ENCODE assay signal across 11 cellular contexts in the genomic region with DNA sequence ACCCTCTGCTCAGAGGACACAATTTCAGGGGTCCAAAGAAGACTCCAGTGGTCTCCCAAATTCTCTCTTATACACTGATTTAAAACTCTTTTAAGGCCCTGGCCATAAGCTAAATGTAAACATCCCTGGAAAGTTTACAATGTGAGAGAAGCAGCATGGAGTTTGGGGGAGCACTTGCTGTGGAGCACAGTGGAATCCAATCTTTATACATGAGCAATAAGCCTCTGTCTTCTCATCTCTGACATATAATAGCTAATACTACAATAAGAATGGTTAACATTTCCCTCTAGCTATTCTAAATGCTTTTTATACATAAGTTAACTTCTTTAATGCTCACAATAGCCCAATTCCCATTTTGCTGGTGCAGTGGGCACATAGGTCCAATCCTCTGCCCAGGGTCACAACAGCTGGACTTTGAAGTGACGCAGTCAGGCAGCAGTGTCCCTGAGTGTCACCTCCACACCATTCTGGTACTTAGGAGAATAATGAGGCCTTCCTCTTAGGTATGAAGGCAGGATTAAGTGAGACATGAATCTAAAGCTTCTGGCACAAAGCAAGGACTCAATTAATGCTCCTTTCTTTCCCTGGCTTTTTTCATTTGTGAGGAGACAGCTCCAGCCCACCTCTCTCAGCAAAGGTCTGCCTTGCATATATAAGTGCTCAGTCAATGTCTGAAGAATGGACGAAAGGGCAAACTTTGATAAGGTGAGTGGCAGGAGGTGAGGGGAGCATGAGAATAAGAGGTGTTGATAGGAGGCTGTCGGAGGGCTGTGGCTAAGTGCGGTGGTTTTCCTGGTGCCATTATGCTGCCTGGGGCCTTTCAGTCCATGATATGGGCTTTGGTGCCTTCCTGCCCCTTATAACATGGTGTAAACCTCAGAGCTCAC. TPM values are rescaled to one million over a fixed set of nuclear protein-coding genes. Genes with fewer than 3 reads are reported as not detected.
DNase-seq lines count a peak whose midpoint lies in the region; ATAC-seq and TF ChIP-seq lines count a peak whose summit lies in the region.
"Had no signal": no experiment of that assay in that cellular context is flagged by ENCODE, and none has a peak within 500 bp of the region (broad histone marks: within the 10 kb centered on the region; RNA-seq: fewer than 3 reads in every experiment).

No MANE protein-coding gene starts in this region.

- intact Hi-C loops in activated T-helper 2 cell treated with anti-CD3 and anti-CD28 coated beads, Interferon-gamma antibody, Interleukin-2, Interleukin-4, amounts not matched to agents 10 μg/mL and 5 μg/mL and 100 μg/mL, durations not matched to agents 14 hours and 24 hours and 36 hours (cut with micrococcal nuclease) = loop anchor here (10.0 kb wide), 1 partner anchor 159 kb away; no protein-coding TSS in a partner anchor
- intact Hi-C loops in ovary (cut with DNase I) = loop anchor here (5.0 to 10.0 kb wide), 8 partner anchors 46 to 1089 kb away; no protein-coding TSS in a partner anchor

- H3K9me3 Mint-ChIP-seq in activated naive CD8-positive, alpha-beta T cell treated with anti-CD3 and anti-CD28 coated beads, Interleukin-2, amount 10 ng/mL, durations not matched to agents 7 days and 5 days = no peaks in the 10 kb centered on the region
- H3K9me3 Mint-ChIP-seq in activated naive CD8-positive, alpha-beta T cell treated with anti-CD3 and anti-CD28 coated beads, Interleukin-2, amount 50 U/mL, for 24 hours = no peaks in the 10 kb centered on the region
- no peaks in the 10 kb centered on the region for H3K9me3 Mint-ChIP-seq in activated T-helper 2 cell treated with anti-CD3 and anti-CD28 coated beads, Interferon-gamma antibody, Interleukin-2, Interleukin-4, amounts not matched to agents 10 μg/mL and 5 μg/mL and 100 μg/mL, durations not matched to agents 14 hours and 24 hours and 36 hours

- H3K23ac ChIP-seq in mesendoderm (ENCODE audit: low read length) = no peak overlapping the region

- WGBS in mesendoderm (ENCODE audit: extremely low coverage, insufficient coverage, low lambda C conversion rate) = no CpG with 5 or more reads among the region's 4 CpGs
- WGBS in tibial nerve, 2 donors = 81 to 85% methylated on average over 4 of the region's 4 CpGs
- 82 to 83% (median 83%) methylated on average over 4 of the region's 4 CpGs for WGBS in ovary, 3 donors

- peak overlapping the region; percentile 75 for H3K27ac Mint-ChIP-seq in activated naive CD8-positive, alpha-beta T cell treated with anti-CD3 and anti-CD28 coated beads, Interleukin-2, amount 10 ng/mL, durations not matched to agents 7 days and 5 days
- H3K27ac Mint-ChIP-seq in activated naive CD8-positive, alpha-beta T cell treated with anti-CD3 and anti-CD28 coated beads, Interleukin-2, amount 50 U/mL, for 24 hours = no peak overlapping the region
- H3K27ac Mint-ChIP-seq in activated T-helper 2 cell treated with anti-CD3 and anti-CD28 coated beads, Interferon-gamma antibody, Interleukin-2, Interleukin-4, amounts not matched to agents 10 μg/mL and 5 μg/mL and 100 μg/mL, durations not matched to agents 14 hours and 24 hours and 36 hours = peak overlapping the region; percentile 79

- H3K9me3 ChIP-seq in tibial nerve (no peaks in the 10 kb centered on the region), ovary (no peaks in the 10 kb centered on the region)

- no peak overlapping the region for H2AK5ac ChIP-seq in mesendoderm (ENCODE audit: low read length)

- DNase-seq in activated naive CD8-positive, alpha-beta T cell treated with anti-CD3 and anti-CD28 coated beads, Interleukin-2, amount 10 ng/mL, durations not matched to agents 7 days and 5 days = no peak
- no peak for DNase-seq in activated naive CD8-positive, alpha-beta T cell treated with anti-CD3 and anti-CD28 coated beads, Interleukin-2, amount 50 U/mL, for 24 hours
- no peak for DNase-seq in activated T-helper 2 cell treated with anti-CD3 and anti-CD28 coated beads, Interferon-gamma antibody, Interleukin-2, Interleukin-4, amounts not matched to agents 10 μg/mL and 5 μg/mL and 100 μg/mL, durations not matched to agents 14 hours and 24 hours and 36 hours (ENCODE audit: low spot score)
- DNase-seq in mesendoderm (no peak), tibial nerve (ENCODE audit: low spot score in 2 of 2) (no peak), SK-N-DZ (ENCODE audit: low spot score) (no peak), ovary (no peak)
- DNase-seq in NK-92 treated with Interleukin-12 subunit alpha and Interleukin-12 subunit beta, amount 100 ng/mL, for 24 hours (lab: John Stamatoyannopoulos, UW) = no peak
- DNase-seq: activated T-cell treated with anti-CD3 and anti-CD28 coated beads, Interleukin-2, amount 50 U/mL, for 48 hours; brain microvascular endothelial cell; SHP77 treated with DMSO at 0.1 percent for 48 hours had no signal

- H3K56ac ChIP-seq in mesendoderm (ENCODE audit: low read length) = peak overlapping the region; percentile 44

- no peak overlapping the region for H3K27ac ChIP-seq in mesendoderm (ENCODE audit: low read depth, low read length)
- peak overlapping the region in 3 of 4 donors; percentile 64 to 90 (median 84) for H3K27ac ChIP-seq in tibial nerve
- H3K27ac ChIP-seq in ovary = no peak overlapping the region
- H3K27ac ChIP-seq: brain microvascular endothelial cell had no signal

- TF ChIP-seq CTCF in tibial nerve (IDR thresholded peaks at IDR 0.05) (no peak), ovary (IDR thresholded peaks at IDR 0.05) (no peak)

- H3K4me3 ChIP-seq in mesendoderm (ENCODE audit: low read length) = no peak overlapping the region
- no peak overlapping the region for H3K4me3 ChIP-seq in tibial nerve
- H3K4me3 ChIP-seq in ovary = no peak overlapping the region

- H3K4me2 ChIP-seq in mesendoderm (ENCODE audit: low read length) = no peak overlapping the region

- POLR2A ChIA-PET in activated naive CD8-positive, alpha-beta T cell treated with anti-CD3 and anti-CD28 coated beads, Interleukin-2, amount 10 ng/mL, durations not matched to agents 7 days and 5 days (lab: Charles Lee) = interaction anchor here (0.8 to 2.8 kb wide), 3 partner anchors 45 to 490 kb away, joined by 3 to 11 read pairs (median 3); no protein-coding TSS in a partner anchor

- no peaks in the 10 kb centered on the region for H3K36me3 ChIP-seq in mesendoderm (ENCODE audit: control insufficient read depth, insufficient read depth, low read length)
- H3K36me3 ChIP-seq in tibial nerve = peaks cover 0 to 4% (median 0%) of the 10 kb centered on the region in 3 donors
- H3K36me3 ChIP-seq in ovary = no peaks in the 10 kb centered on the region
- H3K36me3 ChIP-seq: brain microvascular endothelial cell had no signal

- H3K4me1 Mint-ChIP-seq in activated naive CD8-positive, alpha-beta T cell treated with anti-CD3 and anti-CD28 coated beads, Interleukin-2, amount 10 ng/mL, durations not matched to agents 7 days and 5 days = peaks cover 72% of the 10 kb centered on the region
- peaks cover 74% of the 10 kb centered on the region for H3K4me1 Mint-ChIP-seq in activated naive CD8-positive, alpha-beta T cell treated with anti-CD3 and anti-CD28 coated beads, Interleukin-2, amount 50 U/mL, for 24 hours
- peaks cover 82% of the 10 kb centered on the region for H3K4me1 Mint-ChIP-seq in activated T-helper 2 cell treated with anti-CD3 and anti-CD28 coated beads, Interferon-gamma antibody, Interleukin-2, Interleukin-4, amounts not matched to agents 10 μg/mL and 5 μg/mL and 100 μg/mL, durations not matched to agents 14 hours and 24 hours and 36 hours (ENCODE audit: low read depth)

- no peak for ATAC-seq in activated naive CD8-positive, alpha-beta T cell treated with anti-CD3 and anti-CD28 coated beads, Interleukin-2, amount 10 ng/mL, durations not matched to agents 7 days and 5 days (ENCODE audit: low read depth)
- no peak for ATAC-seq in activated naive CD8-positive, alpha-beta T cell treated with anti-CD3 and anti-CD28 coated beads, Interleukin-2, amount 50 U/mL, for 24 hours

- H2BK15ac ChIP-seq in mesendoderm (replicated peaks; ENCODE audit: low read depth) = no peak overlapping the region

- H3K4ac ChIP-seq in mesendoderm (ENCODE audit: low read depth, low read length) = peak overlapping the region; percentile 62

- no peaks in the 10 kb centered on the region for H3K27me3 Mint-ChIP-seq in activated naive CD8-positive, alpha-beta T cell treated with anti-CD3 and anti-CD28 coated beads, Interleukin-2, amount 10 ng/mL, durations not matched to agents 7 days and 5 days
- H3K27me3 Mint-ChIP-seq in activated naive CD8-positive, alpha-beta T cell treated with anti-CD3 and anti-CD28 coated beads, Interleukin-2, amount 50 U/mL, for 24 hours = no peaks in the 10 kb centered on the region
- no peaks in the 10 kb centered on the region for H3K27me3 Mint-ChIP-seq in activated T-helper 2 cell treated with anti-CD3 and anti-CD28 coated beads, Interferon-gamma antibody, Interleukin-2, Interleukin-4, amounts not matched to agents 10 μg/mL and 5 μg/mL and 100 μg/mL, durations not matched to agents 14 hours and 24 hours and 36 hours (ENCODE audit: low read depth)

- H3K18ac ChIP-seq in mesendoderm (ENCODE audit: low read length) = no peak overlapping the region

- H3K4me1 ChIP-seq in mesendoderm (ENCODE audit: control insufficient read depth, low read depth, low read length) (peaks cover 9% of the 10 kb centered on the region), tibial nerve (peaks cover 0 to 90% (median 56%) of the 10 kb centered on the region in 4 donors), ovary (ENCODE audit: insufficient read depth) (peaks cover 16% of the 10 kb centered on the region)

- no peak overlapping the region for H3K4me3 Mint-ChIP-seq in activated naive CD8-positive, alpha-beta T cell treated with anti-CD3 and anti-CD28 coated beads, Interleukin-2, amount 10 ng/mL, durations not matched to agents 7 days and 5 days
- H3K4me3 Mint-ChIP-seq in activated naive CD8-positive, alpha-beta T cell treated with anti-CD3 and anti-CD28 coated beads, Interleukin-2, amount 50 U/mL, for 24 hours = no peak overlapping the region
- no peak overlapping the region for H3K4me3 Mint-ChIP-seq in activated T-helper 2 cell treated with anti-CD3 and anti-CD28 coated beads, Interferon-gamma antibody, Interleukin-2, Interleukin-4, amounts not matched to agents 10 μg/mL and 5 μg/mL and 100 μg/mL, durations not matched to agents 14 hours and 24 hours and 36 hours (ENCODE audit: low read depth)

- H3K27me3 ChIP-seq in mesendoderm (ENCODE audit: insufficient read depth, low read length, poor library complexity) (no peaks in the 10 kb centered on the region), tibial nerve (no peaks in the 10 kb centered on the region), ovary (no peaks in the 10 kb centered on the region)
- H3K27me3 ChIP-seq: brain microvascular endothelial cell had no signal

- no peak overlapping the region for H3K9ac ChIP-seq in mesendoderm (ENCODE audit: low read length)

- no peak for TF ChIP-seq EP300 in tibial nerve (IDR thresholded peaks at IDR 0.05)
- no peak for TF ChIP-seq EP300 in ovary (IDR thresholded peaks at IDR 0.05)

- no peak overlapping the region for H2BK120ac ChIP-seq in mesendoderm (ENCODE audit: low read depth, low read length)

- H3K79me2 ChIP-seq in mesendoderm (ENCODE audit: control insufficient read depth, insufficient read depth, low read length) = no peaks in the 10 kb centered on the region

- H4K8ac ChIP-seq in mesendoderm (ENCODE audit: low read depth, low read length) = no peak overlapping the region

- no peak overlapping the region for H4K5ac ChIP-seq in mesendoderm (ENCODE audit: low read length)

- no peak for TF ChIP-seq POLR2A in tibial nerve (IDR thresholded peaks at IDR 0.05)
- no peak for TF ChIP-seq POLR2A in ovary (IDR thresholded peaks at IDR 0.05)

- no peak overlapping the region for H2BK5ac ChIP-seq in mesendoderm (ENCODE audit: low read length)

- no peaks in the 10 kb centered on the region for H3K79me1 ChIP-seq in mesendoderm (ENCODE audit: low read length)

- peaks cover 11% of the 10 kb centered on the region for H3K36me3 Mint-ChIP-seq in activated naive CD8-positive, alpha-beta T cell treated with anti-CD3 and anti-CD28 coated beads, Interleukin-2, amount 10 ng/mL, durations not matched to agents 7 days and 5 days
- peaks cover 2% of the 10 kb centered on the region for H3K36me3 Mint-ChIP-seq in activated naive CD8-positive, alpha-beta T cell treated with anti-CD3 and anti-CD28 coated beads, Interleukin-2, amount 50 U/mL, for 24 hours (ENCODE audit: low read depth)
- peaks cover 11% of the 10 kb centered on the region for H3K36me3 Mint-ChIP-seq in activated T-helper 2 cell treated with anti-CD3 and anti-CD28 coated beads, Interferon-gamma antibody, Interleukin-2, Interleukin-4, amounts not matched to agents 10 μg/mL and 5 μg/mL and 100 μg/mL, durations not matched to agents 14 hours and 24 hours and 36 hours (ENCODE audit: low read depth)

RNA-seq across cellular contexts. Expression of a gene that starts 26.3 kb away (rescaled TPM):
- 100 to 1,000 TPM; 276 to 280 TPM for total RNA-seq in activated naive CD8-positive, alpha-beta T cell treated with anti-CD3 and anti-CD28 coated beads, Interleukin-2, amount 10 ng/mL, durations not matched to agents 7 days and 5 days
- 160 and 167 TPM in 2 replicates for total RNA-seq in activated T-helper 2 cell treated with anti-CD3 and anti-CD28 coated beads, Interferon-gamma antibody, Interleukin-2, Interleukin-4, amounts not matched to agents 10 μg/mL and 5 μg/mL and 100 μg/mL, durations not matched to agents 14 hours and 24 hours and 36 hours
- polyA plus RNA-seq in mesendoderm (2013, experiment 1 of 2) = 49.8 TPM
- polyA plus RNA-seq in mesendoderm (2013, experiment 2 of 2) = 46.0 TPM
- 100 to 1,000 TPM; 176 to 239 (median 239) TPM for total RNA-seq in tibial nerve
- 53.4 and 66.9 TPM in 2 replicates for polyA plus RNA-seq in SK-N-DZ (2014; cell fraction: cytosol; rRNA removed)
- 510 and 632 TPM in 2 replicates for polyA plus RNA-seq in SK-N-DZ (2014; cell fraction: nucleus; rRNA removed)
- 100 to 1,000 TPM in 4 of 7 donors, 10 to 100 TPM in 3; 86.8 to 514 (median 115) TPM for total RNA-seq in ovary
- polyA plus RNA-seq in ovary = 10 to 100 TPM; 67.6 to 78.7 TPM

Comparison
In these comparisons a context has a peak if more than half of its experiments do, and no peak if none do; other contexts are left out.
1. H3K27ac ChIP-seq: peak in tibial nerve (3 of 4); none in mesendoderm (single experiment) and ovary (0 of 2).